ENCODE assay signal across 1 cellular context in genomic region chr6:121873595-121873994, GRCh38.
TF ChIP-seq lines count a peak whose summit lies in the region.

No MANE protein-coding gene starts in this region.

TF ChIP-seq in HepG2, 621 proteins besides CTCF, POLR2A, EP300 and RAD21 (continued from another document):
- TF ChIP-seq NFAT5 (CRISPR knock-in tag; IDR thresholded peaks at IDR 0.05), result no peak
- no peak for TF ChIP-seq ZNF512 (CRISPR knock-in tag; IDR thresholded peaks at IDR 0.05)
- no peak for TF ChIP-seq MXD3 (CRISPR knock-in tag; IDR thresholded peaks at IDR 0.05)
